ENCODE assay signal across 7 cellular contexts in the genomic region with DNA sequence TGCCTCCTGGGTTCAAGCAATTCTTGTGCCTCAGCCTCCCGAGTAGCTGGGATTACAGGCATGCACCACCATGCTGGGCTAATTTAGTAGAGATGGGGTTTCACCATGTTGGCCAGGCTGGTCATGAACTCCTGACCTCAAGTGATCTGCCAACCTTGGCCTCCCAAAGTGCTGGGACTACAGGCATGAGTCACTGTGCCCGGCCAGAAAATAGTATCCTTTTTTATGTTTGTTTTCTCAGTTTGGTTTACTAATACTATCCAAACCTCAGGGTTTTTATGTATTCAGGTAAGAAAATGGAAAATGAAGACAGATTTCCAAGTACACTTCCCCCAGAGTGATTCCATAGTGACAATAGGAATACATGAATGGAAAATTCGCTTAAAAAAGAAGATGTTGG.
DNase-seq lines count a peak whose midpoint lies in the region; ATAC-seq, FAIRE-seq and TF ChIP-seq lines count a peak whose summit lies in the region.
"Not testable (repeated sequence)": the region's sequence is repeated elsewhere in the genome, so short reads cannot be mapped to it uniquely, and the experiment has no call there.

No MANE protein-coding gene starts in this region.

- H3K79me2 ChIP-seq in DOHH2 (ENCODE audit: control insufficient read depth, low read length); OCI-LY7 (ENCODE audit: insufficient read depth, low read depth, low read length); osteoblast (ENCODE audit: insufficient read depth, low read length): not testable (repeated sequence)

- not testable (repeated sequence) for BruUV-seq in OCI-LY7 (replicated peaks; lab: Mats Ljungman, UMichigan)

- FAIRE-seq in A549 (lab: Jason Lieb, UNC): not testable (repeated sequence)

- not testable (repeated sequence) for TF ChIP-seq EP300 in A549 (IDR thresholded peaks at IDR 0.05)

- intact Hi-C loops in OCI-LY7 (cut with micrococcal nuclease; ENCODE audit: unreplicated experiment): loop anchor here (2.0 to 5.0 kb wide), 2 partner anchors 52 to 118 kb away; no protein-coding TSS in a partner anchor
- intact Hi-C loops in activated B cell treated with CpG ODN at 0.5 μM for 24 hours (cut with micrococcal nuclease): loop anchor here (2.0 to 5.0 kb wide), 2 partner anchors 24 to 118 kb away; no protein-coding TSS in a partner anchor

- TF ChIP-seq CTCF in A549 (IDR thresholded peaks at IDR 0.05); DOHH2 (IDR thresholded peaks at IDR 0.05; ENCODE audit: low read depth, low read length, poor library complexity, severe bottlenecking); OCI-LY7 (conservative IDR thresholded peaks at IDR 0.05; ENCODE audit: low read length); activated B cell treated with CpG ODN at 0.5 μM for 24 hours (IDR thresholded peaks at IDR 0.05); osteoblast (IDR thresholded peaks at IDR 0.05; ENCODE audit: extremely low read depth, low read depth, low read length): not testable (repeated sequence)

- H3K36me3 Mint-ChIP-seq in activated B cell treated with CpG ODN at 0.5 μM for 24 hours (ENCODE audit: low read depth): not testable (repeated sequence)

- H3K4me3 ChIP-seq in A549; osteoblast (ENCODE audit: insufficient read depth, low read length): not testable (repeated sequence)
- peak overlapping the region; percentile 50 for H3K4me3 ChIP-seq in DOHH2 (ENCODE audit: low read length)
- peak overlapping the region; percentile 40 for H3K4me3 ChIP-seq in OCI-LY7 (ENCODE audit: low read depth, low read length, poor library complexity, severe bottlenecking)

- H2AFZ ChIP-seq in OCI-LY7 (ENCODE audit: low read length): peak overlapping the region; percentile 67
- H2AFZ ChIP-seq in osteoblast (ENCODE audit: low read length): not testable (repeated sequence)

- DNase-seq in A549 (ENCODE audit: low read depth in 1 of 2, low spot score in 1 of 2); OCI-LY7 (ENCODE audit: low spot score); activated B cell treated with CpG ODN at 0.5 μM for 24 hours: not testable (repeated sequence)
- DNase-seq in LHCN-M2 (ENCODE audit: low read depth) (peak; percentile 28), MV-4-11 (lab: John Stamatoyannopoulos, UW) (peak; percentile 28), osteoblast (ENCODE audit: insufficient read length, low spot score, missing footprints) (peak; percentile 23)

- peak overlapping the region; percentile 92 for H3K27ac Mint-ChIP-seq in activated B cell treated with CpG ODN at 0.5 μM for 24 hours

- H3K9me2 ChIP-seq in DOHH2 (replicated peaks; ENCODE audit: control insufficient read depth, low read length); OCI-LY7 (ENCODE audit: insufficient read depth, low read length): not testable (repeated sequence)

- ATAC-seq in A549: peak in 1 of 2 experiments; percentile 33; a peak in 1 of 6 replicates
- not testable (repeated sequence) for ATAC-seq in activated B cell treated with CpG ODN at 0.5 μM for 24 hours (ENCODE audit: low read depth)

- peaks cover 26% of the 10 kb centered on the region for H3F3A ChIP-seq in DOHH2 (ENCODE audit: control insufficient read depth, insufficient read depth)

- H3K4me1 ChIP-seq in A549 (peaks cover 54% of the 10 kb centered on the region), DOHH2 (ENCODE audit: control insufficient read depth, low read length) (peaks cover 62% of the 10 kb centered on the region), OCI-LY7 (ENCODE audit: insufficient read depth, low read length, poor library complexity, severe bottlenecking) (peaks cover 66% of the 10 kb centered on the region), osteoblast (ENCODE audit: insufficient read depth, low read length) (peaks cover 17% of the 10 kb centered on the region)

- not testable (repeated sequence) for TF ChIP-seq RAD21 in A549 (conservative IDR thresholded peaks at IDR 0.05 in 1 of 2, IDR thresholded peaks at IDR 0.05 in 1 of 2)

- CTCF ChIA-PET in A549 (lab: Yijun Ruan, JAX): interaction anchor here (0.7 kb wide), 1 partner anchor 13 kb away, joined by 3 read pairs; no protein-coding TSS in a partner anchor
- CTCF ChIA-PET in OCI-LY7 (lab: Charles Lee; ENCODE audit: unreplicated experiment); activated B cell treated with CpG ODN at 0.5 μM for 24 hours (lab: Charles Lee): not testable (repeated sequence)

- POLR2A ChIA-PET in A549 (lab: Yijun Ruan, JAX): not testable (repeated sequence)
- POLR2A ChIA-PET in OCI-LY7 (lab: Charles Lee) (interaction anchor here (0.8 to 1.3 kb wide), 3 partner anchors 11 to 99 kb away, joined by 3 to 4 read pairs (median 3); no protein-coding TSS in a partner anchor), activated B cell treated with CpG ODN at 0.5 μM for 24 hours (lab: Charles Lee) (interaction anchor here (0.7 to 4.5 kb wide), 23 partner anchors 8 to 346 kb away, joined by 3 to 116 read pairs (median 8); partner anchors contain the start of gene BASP1)

- not testable (repeated sequence) for H4K20me1 ChIP-seq in DOHH2 (ENCODE audit: control insufficient read depth, insufficient read depth, low read depth, low read length); OCI-LY7 (ENCODE audit: insufficient read depth, low read length); osteoblast (ENCODE audit: insufficient read depth, low read length)

- TF ChIP-seq POLR2A in A549 (IDR thresholded peaks at IDR 0.05; ENCODE audit: low read length): not testable (repeated sequence)

- not testable (repeated sequence) for H3K36me3 ChIP-seq in DOHH2 (ENCODE audit: control insufficient read depth, low read length); OCI-LY7 (ENCODE audit: insufficient read depth, low read length); osteoblast (ENCODE audit: insufficient read depth, low read length)

- peak overlapping the region; percentile 56 for H3K4me2 ChIP-seq in A549
- H3K4me2 ChIP-seq in DOHH2 (ENCODE audit: low read length): peak overlapping the region; percentile 68
- peak overlapping the region; percentile 67 for H3K4me2 ChIP-seq in OCI-LY7 (ENCODE audit: low read length)
- not testable (repeated sequence) for H3K4me2 ChIP-seq in osteoblast (ENCODE audit: insufficient read depth, low read length)

- WGBS in A549 (ENCODE audit: missing lambda C conversion rate): 35% methylated on average over 3 of the region's 3 CpGs

- H3K9me3 ChIP-seq in A549; DOHH2 (ENCODE audit: control insufficient read depth, insufficient read depth, low read length); OCI-LY7 (ENCODE audit: low read length); osteoblast (ENCODE audit: low read depth, low read length): not testable (repeated sequence)

- H3K9me3 Mint-ChIP-seq in activated B cell treated with CpG ODN at 0.5 μM for 24 hours: not testable (repeated sequence)

- H3K27ac ChIP-seq in A549 (peak overlapping the region; percentile 54 to 78; a peak in 5 of 6 replicates), DOHH2 (ENCODE audit: low read depth, low read length) (peak overlapping the region; percentile 94), OCI-LY7 (ENCODE audit: low read depth, low read length, poor library complexity, severe bottlenecking) (peak overlapping the region; percentile 98)
- not testable (repeated sequence) for H3K27ac ChIP-seq in osteoblast (ENCODE audit: low read depth, low read length)

- peaks cover 62% of the 10 kb centered on the region for H3K4me1 Mint-ChIP-seq in activated B cell treated with CpG ODN at 0.5 μM for 24 hours

- H3K27me3 ChIP-seq in DOHH2 (ENCODE audit: control insufficient read depth, low read length); osteoblast (ENCODE audit: insufficient read depth, low read length): not testable (repeated sequence)

- not testable (repeated sequence) for H3K27me3 Mint-ChIP-seq in activated B cell treated with CpG ODN at 0.5 μM for 24 hours

- H3K4me3 Mint-ChIP-seq in activated B cell treated with CpG ODN at 0.5 μM for 24 hours: peak overlapping the region; percentile 82

TF ChIP-seq in A549, 52 proteins besides CTCF, POLR2A, EP300 and RAD21:
- TF ChIP-seq JUNB (IDR thresholded peaks at IDR 0.05): peak; percentile 25; the same call in 1 of the 2 replicates
- TF ChIP-seq MAX (IDR thresholded peaks at IDR 0.05): peak; percentile 50; the same call in 1 of the 2 replicates
- not testable (repeated sequence) for TF ChIP-seq FOSL2 (IDR thresholded peaks at IDR 0.05)
- peak; percentile 65 for TF ChIP-seq FOSL2 (CRISPR knock-in tag; IDR thresholded peaks at IDR 0.05)
- TF ChIP-seq GATA3 (IDR thresholded peaks at IDR 0.05; ENCODE audit: borderline replicate concordance): peak; percentile 51; the same call in 1 of the 2 replicates
